Comparison of ENCODE assay signal across 1 cellular context in the genomic region with DNA sequence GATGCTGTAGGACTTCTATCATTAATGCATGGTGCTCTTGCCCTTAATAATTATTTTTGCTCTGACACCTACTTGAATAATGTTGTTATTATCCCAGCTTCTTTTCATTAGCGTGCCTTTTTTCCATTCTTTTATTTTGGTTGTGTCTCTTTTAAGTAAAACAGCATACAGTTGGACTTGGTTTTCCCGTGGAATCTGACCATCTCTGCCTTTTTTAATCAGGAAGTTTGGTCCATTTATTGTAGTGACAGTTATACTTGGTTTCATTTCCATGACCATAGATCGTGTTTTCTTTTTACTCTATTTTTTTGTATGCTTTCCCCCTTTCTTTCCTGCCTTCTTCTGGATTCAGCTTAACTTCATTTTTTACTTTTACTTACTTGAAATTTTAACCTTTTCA.
TF ChIP-seq lines count a peak whose summit lies in the region.

No MANE protein-coding gene starts in this region.

TF ChIP-seq in SK-N-SH, 30 proteins besides CTCF, POLR2A, EP300 and RAD21 (continued from another document):
- TF ChIP-seq, protein P1, sequence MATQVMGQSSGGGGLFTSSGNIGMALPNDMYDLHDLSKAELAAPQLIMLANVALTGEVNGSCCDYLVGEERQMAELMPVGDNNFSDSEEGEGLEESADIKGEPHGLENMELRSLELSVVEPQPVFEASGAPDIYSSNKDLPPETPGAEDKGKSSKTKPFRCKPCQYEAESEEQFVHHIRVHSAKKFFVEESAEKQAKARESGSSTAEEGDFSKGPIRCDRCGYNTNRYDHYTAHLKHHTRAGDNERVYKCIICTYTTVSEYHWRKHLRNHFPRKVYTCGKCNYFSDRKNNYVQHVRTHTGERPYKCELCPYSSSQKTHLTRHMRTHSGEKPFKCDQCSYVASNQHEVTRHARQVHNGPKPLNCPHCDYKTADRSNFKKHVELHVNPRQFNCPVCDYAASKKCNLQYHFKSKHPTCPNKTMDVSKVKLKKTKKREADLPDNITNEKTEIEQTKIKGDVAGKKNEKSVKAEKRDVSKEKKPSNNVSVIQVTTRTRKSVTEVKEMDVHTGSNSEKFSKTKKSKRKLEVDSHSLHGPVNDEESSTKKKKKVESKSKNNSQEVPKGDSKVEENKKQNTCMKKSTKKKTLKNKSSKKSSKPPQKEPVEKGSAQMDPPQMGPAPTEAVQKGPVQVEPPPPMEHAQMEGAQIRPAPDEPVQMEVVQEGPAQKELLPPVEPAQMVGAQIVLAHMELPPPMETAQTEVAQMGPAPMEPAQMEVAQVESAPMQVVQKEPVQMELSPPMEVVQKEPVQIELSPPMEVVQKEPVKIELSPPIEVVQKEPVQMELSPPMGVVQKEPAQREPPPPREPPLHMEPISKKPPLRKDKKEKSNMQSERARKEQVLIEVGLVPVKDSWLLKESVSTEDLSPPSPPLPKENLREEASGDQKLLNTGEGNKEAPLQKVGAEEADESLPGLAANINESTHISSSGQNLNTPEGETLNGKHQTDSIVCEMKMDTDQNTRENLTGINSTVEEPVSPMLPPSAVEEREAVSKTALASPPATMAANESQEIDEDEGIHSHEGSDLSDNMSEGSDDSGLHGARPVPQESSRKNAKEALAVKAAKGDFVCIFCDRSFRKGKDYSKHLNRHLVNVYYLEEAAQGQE (IDR thresholded peaks at IDR 0.05; ENCODE audit: low read depth, low read length) = no peak
- no peak for TF ChIP-seq RCOR1 (IDR thresholded peaks at IDR 0.05; ENCODE audit: low read length)
- TF ChIP-seq GATA2 (CRISPR knock-in tag; IDR thresholded peaks at IDR 0.05) = no peak
- TF ChIP-seq YY1 (IDR thresholded peaks at IDR 0.05; ENCODE audit: low read depth) = no peak
- TF ChIP-seq, protein P2, sequence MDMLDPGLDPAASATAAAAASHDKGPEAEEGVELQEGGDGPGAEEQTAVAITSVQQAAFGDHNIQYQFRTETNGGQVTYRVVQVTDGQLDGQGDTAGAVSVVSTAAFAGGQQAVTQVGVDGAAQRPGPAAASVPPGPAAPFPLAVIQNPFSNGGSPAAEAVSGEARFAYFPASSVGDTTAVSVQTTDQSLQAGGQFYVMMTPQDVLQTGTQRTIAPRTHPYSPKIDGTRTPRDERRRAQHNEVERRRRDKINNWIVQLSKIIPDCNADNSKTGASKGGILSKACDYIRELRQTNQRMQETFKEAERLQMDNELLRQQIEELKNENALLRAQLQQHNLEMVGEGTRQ (IDR thresholded peaks at IDR 0.05; ENCODE audit: borderline replicate concordance, low read depth, low read length) = no peak
- TF ChIP-seq NRF1 (IDR thresholded peaks at IDR 0.05; ENCODE audit: low read depth, low read length) = no peak
- TF ChIP-seq TCF12 (IDR thresholded peaks at IDR 0.05) = no peak
